In the genomic region with DNA sequence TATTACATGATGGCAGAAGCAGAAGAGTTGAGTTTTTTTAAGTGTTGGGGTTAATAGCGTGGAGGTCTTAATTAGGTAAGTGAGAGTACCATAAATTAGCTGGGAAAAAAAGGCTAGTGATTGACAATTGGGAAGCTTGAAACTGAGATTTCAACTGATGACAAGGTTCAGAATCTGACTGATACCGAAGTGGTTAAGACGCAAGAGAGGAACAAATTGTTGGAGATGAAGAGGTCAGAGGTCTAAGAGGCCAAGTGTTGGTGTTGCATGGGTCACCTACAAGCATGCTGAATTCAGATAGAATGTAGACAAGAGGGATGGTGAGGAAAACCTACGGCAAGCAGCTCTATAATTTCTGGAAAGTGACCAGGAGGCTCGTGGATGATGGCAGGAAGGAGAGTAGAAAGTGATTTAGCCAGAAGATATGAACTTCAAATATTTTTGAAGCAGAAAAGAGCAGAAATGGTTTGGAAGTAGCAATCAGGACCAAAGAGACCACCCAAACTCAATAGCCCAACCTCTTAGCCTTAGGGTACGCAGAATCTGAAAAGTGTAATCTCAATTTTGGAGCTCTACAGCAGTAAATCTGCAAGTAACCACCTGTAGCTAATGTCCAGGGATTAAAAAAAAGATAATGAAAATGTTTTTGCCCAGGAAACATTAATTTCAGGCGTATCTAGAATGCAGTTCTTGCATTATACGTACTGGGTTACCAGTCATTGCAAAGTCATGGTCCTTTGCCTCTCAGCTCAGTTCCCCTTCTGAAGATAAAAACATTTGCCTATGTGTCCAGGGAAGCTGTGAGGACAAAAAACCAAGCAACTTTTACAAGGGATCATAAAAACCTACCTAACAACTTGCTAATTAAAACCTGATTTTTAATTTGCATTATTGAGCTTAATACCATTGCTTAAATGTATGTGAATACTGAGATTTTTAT, we compare ENCODE assay signal across 8 cellular contexts. TPM values are rescaled to one million over a fixed set of nuclear protein-coding genes. Genes with fewer than 3 reads are reported as not detected.
DNase-seq lines count a peak whose midpoint lies in the region; ATAC-seq, FAIRE-seq and TF ChIP-seq lines count a peak whose summit lies in the region.

No MANE protein-coding gene starts in this region.

- H3K36me3 ChIP-seq in SJCRH30 = peaks cover 14% of the 10 kb centered on the region
- no peaks in the 10 kb centered on the region for H3K36me3 ChIP-seq in testis (ENCODE audit: low read depth, missing control alignments)

- H3K27ac ChIP-seq in SJCRH30 = peak overlapping the region; percentile 97; the same call in 1 of the 2 replicates
- H3K27ac ChIP-seq in testis = peak overlapping the region in 1 of 2 donors; percentile 99

- H3K27me3 Mint-ChIP-seq in activated CD4-positive, alpha-beta T cell treated with anti-CD3 and anti-CD28 coated beads, Interleukin-2, amount 10 ng/mL, durations not matched to agents 7 days and 5 days = no peaks in the 10 kb centered on the region

- TF ChIP-seq POLR2A in testis (IDR thresholded peaks at IDR 0.05) (no peak), H54 (IDR thresholded peaks at IDR 0.05; ENCODE audit: low read depth, low read length) (no peak)

- H3K4me1 ChIP-seq in SJCRH30 (peaks cover 9% of the 10 kb centered on the region; the same call in 1 of the 2 replicates), testis (peaks cover 17% of the 10 kb centered on the region)

- intact Hi-C loops in testis (cut with DNase I; ENCODE audit: low total_unique reads) (loop anchor here (10.0 kb wide), 1 partner anchor 89 kb away; no protein-coding TSS in a partner anchor), left colon (cut with DNase I, micrococcal nuclease) (loop anchor here in 1 of 2 donors (10.0 kb wide), 1 partner anchor 89 kb away; no protein-coding TSS in a partner anchor)

- ATAC-seq in HG03095 (IDR thresholded peaks at IDR 0.05; ENCODE audit: unreplicated experiment) (no peak), left colon (no peak)

- 66 to 69% methylated on average over 8 of the region's 8 CpGs for WGBS in testis, 2 donors

- FAIRE-seq in H54 (lab: Jason Lieb, UNC) = no peak

- H3K27ac Mint-ChIP-seq in activated CD4-positive, alpha-beta T cell treated with anti-CD3 and anti-CD28 coated beads, Interleukin-2, amount 10 ng/mL, durations not matched to agents 7 days and 5 days = peak overlapping the region; percentile 97

- H3K9me3 ChIP-seq in SJCRH30 (replicated peaks) = no peaks in the 10 kb centered on the region
- no peaks in the 10 kb centered on the region for H3K9me3 ChIP-seq in testis

- no peaks in the 10 kb centered on the region for H3K9me3 Mint-ChIP-seq in activated CD4-positive, alpha-beta T cell treated with anti-CD3 and anti-CD28 coated beads, Interleukin-2, amount 10 ng/mL, durations not matched to agents 7 days and 5 days

- H3K4me3 ChIP-seq in SJCRH30 (peak overlapping the region; percentile 91), foreskin fibroblast (ENCODE audit: low read depth in 1 of 2, low read length in 2 of 2) (peak overlapping the region; percentile 16 to 96), testis (no peak overlapping the region)

- peaks cover 23% of the 10 kb centered on the region for H3K4me1 Mint-ChIP-seq in activated CD4-positive, alpha-beta T cell treated with anti-CD3 and anti-CD28 coated beads, Interleukin-2, amount 10 ng/mL, durations not matched to agents 7 days and 5 days

- CTCF ChIA-PET in activated CD4-positive, alpha-beta T cell treated with anti-CD3 and anti-CD28 coated beads, Interleukin-2, amount 10 ng/mL, durations not matched to agents 7 days and 5 days (lab: Charles Lee) = interaction anchor here (0.7 to 2.0 kb wide), 7 partner anchors 9 to 118 kb away, joined by 3 to 7 read pairs (median 4); no protein-coding TSS in a partner anchor

- peaks cover 36% of the 10 kb centered on the region for H3K36me3 Mint-ChIP-seq in activated CD4-positive, alpha-beta T cell treated with anti-CD3 and anti-CD28 coated beads, Interleukin-2, amount 10 ng/mL, durations not matched to agents 7 days and 5 days (ENCODE audit: low read depth)

- DNase-seq in activated CD4-positive, alpha-beta T cell treated with anti-CD3 and anti-CD28 coated beads, Interleukin-2, amount 10 ng/mL, durations not matched to agents 7 days and 5 days = no peak
- no peak for DNase-seq in activated CD4-positive, alpha-beta T cell treated with anti-CD3 and anti-CD28 coated beads for 1 hour
- DNase-seq in SJCRH30 (no peak), foreskin fibroblast (no peak), testis (peak; percentile 4), H54 (ENCODE audit: insufficient read length, low spot score) (no peak), left colon (no peak)

- TF ChIP-seq CTCF in foreskin fibroblast (IDR thresholded peaks at IDR 0.05; ENCODE audit: low read depth, low read length) (no peak), testis (IDR thresholded peaks at IDR 0.05) (no peak)

- peak overlapping the region; percentile 89 for H3K4me3 Mint-ChIP-seq in activated CD4-positive, alpha-beta T cell treated with anti-CD3 and anti-CD28 coated beads, Interleukin-2, amount 10 ng/mL, durations not matched to agents 7 days and 5 days

- H3K27me3 ChIP-seq in SJCRH30 (no peaks in the 10 kb centered on the region), testis (no peaks in the 10 kb centered on the region)

- POLR2A ChIA-PET in activated CD4-positive, alpha-beta T cell treated with anti-CD3 and anti-CD28 coated beads, Interleukin-2, amount 10 ng/mL, durations not matched to agents 7 days and 5 days (lab: Charles Lee) = interaction anchor here (3.8 kb wide), 1 partner anchor 9 kb away, joined by 19 read pairs; no protein-coding TSS in a partner anchor

RNA-seq across cellular contexts. Expression of gene TMPO, which starts 1.7 kb away (rescaled TPM):
- total RNA-seq in activated CD4-positive, alpha-beta T cell treated with anti-CD3 and anti-CD28 coated beads, Interleukin-2, amount 10 ng/mL, durations not matched to agents 7 days and 5 days = 100 to 1,000 TPM; 397 to 419 TPM
- total RNA-seq in SJCRH30 (2014; rRNA removed; shearing (Covaris generic)) = 263 and 285 TPM in 2 replicates
- total RNA-seq in testis = 10 to 100 TPM; 76.5 to 77.1 TPM
- polyA plus RNA-seq in testis (ENCODE audit: insufficient read depth, low read depth, low replicate concordance) = 61.3 TPM
- total RNA-seq in left colon = 10 to 100 TPM; 63.3 to 70.7 TPM

Comparison
In these comparisons a context has a peak if more than half of its experiments do, and no peak if none do; other contexts are left out.
1. H3K4me3 ChIP-seq: peak in SJCRH30 (single experiment) and foreskin fibroblast (2 of 2); none in testis (0 of 2).